In genomic region chr6:116111552-116112528, GRCh38 we compare ENCODE assay signal across 9 cellular contexts. TPM values are rescaled to one million over a fixed set of nuclear protein-coding genes. Genes with fewer than 3 reads are reported as not detected.
DNase-seq lines count a peak whose midpoint lies in the region; ATAC-seq, FAIRE-seq and TF ChIP-seq lines count a peak whose summit lies in the region.
"Had no signal": no experiment of that assay in that cellular context is flagged by ENCODE, and none has a peak within 500 bp of the region (broad histone marks: within the 10 kb centered on the region; RNA-seq: fewer than 3 reads in every experiment).

No MANE protein-coding gene starts in this region.

- TF ChIP-seq EP300 in A549 (IDR thresholded peaks at IDR 0.05): no peak
- no peak for TF ChIP-seq EP300 in esophagus muscularis mucosa (IDR thresholded peaks at IDR 0.05)

- TF ChIP-seq CTCF in A549 (IDR thresholded peaks at IDR 0.05) (peak; percentile 57), ascending aorta (IDR thresholded peaks at IDR 0.05) (peak in 2 of 3 experiments; percentile 10 to 32), esophagus muscularis mucosa (IDR thresholded peaks at IDR 0.05) (peak in 1 of 3 experiments; percentile 27)

- ATAC-seq in A549: peak; percentile 87 to 89

- POLR2A ChIA-PET in A549 (lab: Yijun Ruan, JAX): interaction anchor here (0.9 kb wide), 1 partner anchor 11 kb away, joined by 4 read pairs; the partner anchor contains the start of gene NT5DC1

- WGBS in A549 (ENCODE audit: missing lambda C conversion rate): 39% methylated on average over 5 of the region's 5 CpGs
- WGBS in esophagus muscularis mucosa: 82% methylated on average over 5 of the region's 5 CpGs

- FAIRE-seq in A549 (lab: Jason Lieb, UNC): no peak

- intact Hi-C loops in ascending aorta (cut with DNase I): no loop called here
- intact Hi-C loops in esophagus muscularis mucosa (cut with DNase I): no loop called here

- TF ChIP-seq POLR2A in A549 (IDR thresholded peaks at IDR 0.05; ENCODE audit: low read length): no peak
- TF ChIP-seq POLR2A in esophagus muscularis mucosa (IDR thresholded peaks at IDR 0.05; ENCODE audit: low read depth): no peak

- H3K36me3 ChIP-seq in H7 (replicated peaks; ENCODE audit: control insufficient read depth, insufficient read depth, low read length): peaks cover 19% of the 10 kb centered on the region
- peaks cover 2% of the 10 kb centered on the region; the same call in 1 of the 2 replicates for H3K36me3 ChIP-seq in MG63
- peaks cover 42 to 71% of the 10 kb centered on the region in 2 donors for H3K36me3 ChIP-seq in ascending aorta
- peaks cover 12 to 74% (median 54%) of the 10 kb centered on the region in 4 donors for H3K36me3 ChIP-seq in esophagus muscularis mucosa

- peak; percentile 8 to 49 for DNase-seq in A549 (ENCODE audit: low read depth in 1 of 2, low spot score in 1 of 2)
- DNase-seq in ELF-1 (ENCODE audit: low read depth, low spot score): peak; percentile 27
- DNase-seq in H7: peak; percentile 51
- DNase-seq in MG63: peak; percentile 24
- DNase-seq in ascending aorta (ENCODE audit: low spot score in 2 of 2): no peak
- DNase-seq in lung microvascular endothelial cell (ENCODE audit: low read depth in 2 of 2): peak; percentile 28 to 56
- DNase-seq in putamen (ENCODE audit: low spot score): no peak
- no peak for DNase-seq in esophagus muscularis mucosa (ENCODE audit: extremely low spot score)

- H3K9me3 ChIP-seq in A549 (no peaks in the 10 kb centered on the region), MG63 (no peaks in the 10 kb centered on the region), ascending aorta (no peaks in the 10 kb centered on the region), esophagus muscularis mucosa (no peaks in the 10 kb centered on the region)

- no peak overlapping the region for H3K4me2 ChIP-seq in A549

- H3K27me3 ChIP-seq in H7 (ENCODE audit: control insufficient read depth, insufficient read depth, low read length) (no peaks in the 10 kb centered on the region), MG63 (no peaks in the 10 kb centered on the region), ascending aorta (no peaks in the 10 kb centered on the region), esophagus muscularis mucosa (no peaks in the 10 kb centered on the region)

- no peak overlapping the region for H3K4me3 ChIP-seq in A549
- no peak overlapping the region for H3K4me3 ChIP-seq in H7 (ENCODE audit: insufficient read depth, low read depth, low read length)
- no peak overlapping the region for H3K4me3 ChIP-seq in MG63
- H3K4me3 ChIP-seq in ascending aorta: no peak overlapping the region
- no peak overlapping the region for H3K4me3 ChIP-seq in esophagus muscularis mucosa

- peak; percentile 23 to 37; a peak in 3 of 5 replicates for TF ChIP-seq RAD21 in A549 (conservative IDR thresholded peaks at IDR 0.05 in 1 of 2, IDR thresholded peaks at IDR 0.05 in 1 of 2)

- H3K27ac ChIP-seq in A549: no peak overlapping the region
- no peak overlapping the region for H3K27ac ChIP-seq in ascending aorta
- no peak overlapping the region for H3K27ac ChIP-seq in esophagus muscularis mucosa (replicated peaks in 1 of 4)

- H3K4me1 ChIP-seq in A549 (no peaks in the 10 kb centered on the region; the same call in 2 of the 3 replicates), ascending aorta (peaks cover 0 to 4% of the 10 kb centered on the region in 2 donors), esophagus muscularis mucosa (no peaks in the 10 kb centered on the region)

- CTCF ChIA-PET in A549 (lab: Yijun Ruan, JAX): interaction anchor here (0.9 to 1.9 kb wide), 5 partner anchors 10 to 99 kb away, joined by 4 to 8 read pairs (median 4); partner anchors contain the start of genes COL10A1 and NT5DC1

TF ChIP-seq in A549, 52 proteins besides CTCF, POLR2A, EP300 and RAD21:
- TF ChIP-seq E2F6 (IDR thresholded peaks at IDR 0.05; ENCODE audit: borderline replicate concordance, low read depth) (no peak), SMC3 (IDR thresholded peaks at IDR 0.05) (peak; percentile 19; the same call in 1 of the 3 replicates)
TF ChIP-seq in A549: peak in this region for 1.

RNA-seq across cellular contexts. Expression of gene NT5DC1, which starts 11.2 kb away (rescaled TPM):
- polyA plus RNA-seq in A549 (2011; rRNA removed) (27.2 and 31.5 TPM in 2 replicates), A549 (2017; fragmentation: RNase III; extraction: RNeasy Plus Mini Kit Qiagen cat#74134 plus additional on column Dnase treatment) (26.9 to 28.6 TPM (median 27.0 TPM) in 3 replicates)
- polyA plus RNA-seq in A549 (2012; cell fraction: cytosol; rRNA removed): 14.2 and 16.1 TPM in 2 replicates
- polyA plus RNA-seq in A549 (2012; cell fraction: nucleus; rRNA removed): 15.3 and 19.4 TPM in 2 replicates
- 14.6 and 15.8 TPM in 2 replicates for polyA minus RNA-seq in A549 (2011; rRNA and poly(A)+ RNA removed)
- total RNA-seq in H7 (2014; rRNA removed; shearing (Covaris generic)): 13.0 and 18.8 TPM in 2 replicates
- 5.2 and 12.8 TPM in 2 replicates for total RNA-seq in MG63 (2014; rRNA removed; shearing (Covaris generic); ENCODE audit: low replicate concordance)
- total RNA-seq in ascending aorta (4.6 TPM), lung microvascular endothelial cell (2.6 and 3.0 TPM in 2 replicates), esophagus muscularis mucosa (1 to 10 TPM; 4.1 to 8.4 (median 6.7) TPM)

RNA-seq across cellular contexts. Expression of gene COL10A1, which starts 14.1 kb away (rescaled TPM):
- polyA plus RNA-seq in A549 (2011; rRNA removed): 0.09 TPM in 1 of 2 replicates, not detected in the other
- polyA plus RNA-seq in A549 (2012; cell fraction: cytosol; rRNA removed): not detected in 2 replicates
- not detected in 2 replicates for polyA plus RNA-seq in A549 (2012; cell fraction: nucleus; rRNA removed)
- not detected in 3 replicates for polyA plus RNA-seq in A549 (2017; fragmentation: RNase III; extraction: RNeasy Plus Mini Kit Qiagen cat#74134 plus additional on column Dnase treatment)
- polyA minus RNA-seq in A549 (2011; rRNA and poly(A)+ RNA removed): 1.4 TPM in 1 of 2 replicates, not detected in the other
- total RNA-seq in H7 (2014; rRNA removed; shearing (Covaris generic)): 0.04 TPM in 1 of 2 replicates, not detected in the other
- total RNA-seq in MG63 (2014; rRNA removed; shearing (Covaris generic); ENCODE audit: low replicate concordance): not detected in 2 replicates
- total RNA-seq in ascending aorta: not detected
- total RNA-seq in lung microvascular endothelial cell: not detected in 2 replicates
- total RNA-seq in esophagus muscularis mucosa: not detected
- polyA plus RNA-seq: esophagus had no signal

RNA-seq across cellular contexts. Expression of gene FRK, which starts 51.1 kb away (rescaled TPM):
- polyA plus RNA-seq in A549 (2011; rRNA removed): 6.7 and 8.9 TPM in 2 replicates
- polyA plus RNA-seq in A549 (2012; cell fraction: cytosol; rRNA removed): 0.67 and 0.93 TPM in 2 replicates
- 0.82 and 1.2 TPM in 2 replicates for polyA plus RNA-seq in A549 (2012; cell fraction: nucleus; rRNA removed)
- 1.7 to 2.2 TPM (median 2.1 TPM) in 3 replicates for polyA plus RNA-seq in A549 (2017; fragmentation: RNase III; extraction: RNeasy Plus Mini Kit Qiagen cat#74134 plus additional on column Dnase treatment)
- 15.4 and 18.7 TPM in 2 replicates for polyA minus RNA-seq in A549 (2011; rRNA and poly(A)+ RNA removed)
- total RNA-seq in H7 (2014; rRNA removed; shearing (Covaris generic)): 0.10 and 0.11 TPM in 2 replicates
- total RNA-seq in MG63 (2014; rRNA removed; shearing (Covaris generic); ENCODE audit: low replicate concordance): 0.07 and 0.16 TPM in 2 replicates
- total RNA-seq in ascending aorta: 8.4 TPM
- under 0.01 TPM in 2 replicates for total RNA-seq in lung microvascular endothelial cell
- total RNA-seq in esophagus muscularis mucosa: under 1 TPM; 0.17 to 0.57 (median 0.40) TPM

Comparison
In these comparisons a context has a peak if more than half of its experiments do, and no peak if none do; other contexts are left out.
1. DNase-seq: peak in A549 (2 of 2), ELF-1 (single experiment), H7 (single experiment), MG63 (single experiment) and lung microvascular endothelial cell (2 of 2); none in ascending aorta (0 of 2), putamen (single experiment) and esophagus muscularis mucosa (single experiment).